17 cellular contexts compared by ENCODE assay signal in genomic region chr5:81505672-81506071, GRCh38.
DNase-seq lines count a peak whose midpoint lies in the region; ATAC-seq, FAIRE-seq and TF ChIP-seq lines count a peak whose summit lies in the region.
"Had no signal": no experiment of that assay in that cellular context is flagged by ENCODE, and none has a peak within 500 bp of the region (broad histone marks: within the 10 kb centered on the region; RNA-seq: fewer than 3 reads in every experiment).

No MANE protein-coding gene starts in this region.

- H3K9me3 ChIP-seq in prostate gland: no peaks in the 10 kb centered on the region
- H3K9me3 ChIP-seq: HAP-1 had no signal

- TF ChIP-seq CTCF in osteocyte (IDR thresholded peaks at IDR 0.05) (no peak), prostate gland (IDR thresholded peaks at IDR 0.05) (no peak)

- peaks cover 2% of the 10 kb centered on the region for H3K4me1 Mint-ChIP-seq in osteocyte (ENCODE audit: unreplicated experiment)
- H3K4me1 Mint-ChIP-seq: memory B cell; stimulated activated memory B cell treated with anti-CD40 and anti-IgM and Interleukin-4, amounts not matched to agents 10 μg/mL and 1 μg/mL and 100 μg/mL, for 72 hours had no signal

- 60% methylated on average over 1 of the region's 1 CpG for WGBS in prostate gland

- H3K4me1 ChIP-seq in prostate gland (replicated peaks): no peaks in the 10 kb centered on the region
- H3K4me1 ChIP-seq: HAP-1 had no signal

- no peaks in the 10 kb centered on the region for H3K36me3 ChIP-seq in prostate gland
- H3K36me3 ChIP-seq: HAP-1 had no signal

- no peak for TF ChIP-seq POLR2A in prostate gland (IDR thresholded peaks at IDR 0.05)

- H3K36me3 Mint-ChIP-seq in osteocyte (ENCODE audit: unreplicated experiment): peaks cover 15% of the 10 kb centered on the region
- H3K36me3 Mint-ChIP-seq: activated CD4-positive, alpha-beta memory T cell treated with anti-CD3 and anti-CD28 coated beads for 36 hours had no signal

- H3K27me3 ChIP-seq in prostate gland (replicated peaks; ENCODE audit: insufficient read depth): no peaks in the 10 kb centered on the region
- H3K27me3 ChIP-seq: neural progenitor cell had no signal

- intact Hi-C loops in prostate gland (cut with DNase I): loop anchor here (2.0 to 5.0 kb wide), 5 partner anchors 79 to 659 kb away; partner anchors contain the start of genes ATG10 and SSBP2

- H3K4me3 Mint-ChIP-seq in osteocyte (ENCODE audit: unreplicated experiment): no peak overlapping the region
- H3K4me3 Mint-ChIP-seq: activated CD4-positive, alpha-beta memory T cell treated with anti-CD3 and anti-CD28 coated beads for 36 hours; CD8-positive, alpha-beta T cell; memory B cell; neural progenitor cell; stimulated activated memory B cell treated with anti-CD40 and anti-IgM and Interleukin-4, amounts not matched to agents 10 μg/mL and 1 μg/mL and 100 μg/mL, for 72 hours had no signal

- peak overlapping the region; percentile 44 for H3K27ac Mint-ChIP-seq in osteocyte (ENCODE audit: unreplicated experiment)
- H3K27ac Mint-ChIP-seq: activated CD4-positive, alpha-beta memory T cell treated with anti-CD3 and anti-CD28 coated beads for 36 hours; CD8-positive, alpha-beta T cell; neural progenitor cell; stimulated activated memory B cell treated with anti-CD40 and anti-IgM and Interleukin-4, amounts not matched to agents 10 μg/mL and 1 μg/mL and 100 μg/mL, for 72 hours had no signal

- peaks cover 10% of the 10 kb centered on the region for H3K9me3 Mint-ChIP-seq in osteocyte (ENCODE audit: unreplicated experiment)
- H3K9me3 Mint-ChIP-seq: CD8-positive, alpha-beta T cell; memory B cell; stimulated activated memory B cell treated with anti-CD40 and anti-IgM and Interleukin-4, amounts not matched to agents 10 μg/mL and 1 μg/mL and 100 μg/mL, for 72 hours had no signal

- no peaks in the 10 kb centered on the region for H3K27me3 Mint-ChIP-seq in osteocyte (ENCODE audit: unreplicated experiment)
- H3K27me3 Mint-ChIP-seq: activated CD4-positive, alpha-beta memory T cell treated with anti-CD3 and anti-CD28 coated beads for 36 hours; memory B cell; stimulated activated memory B cell treated with anti-CD40 and anti-IgM and Interleukin-4, amounts not matched to agents 10 μg/mL and 1 μg/mL and 100 μg/mL, for 72 hours had no signal

- no peak overlapping the region for H3K27ac ChIP-seq in prostate gland
- H3K27ac ChIP-seq: neural progenitor cell had no signal

- no peak overlapping the region for H3K4me3 ChIP-seq in prostate gland
- H3K4me3 ChIP-seq: HAP-1, neural progenitor cell had no signal

- DNase-seq in RPMI7951 (ENCODE audit: low read depth) (peak; percentile 13), globus pallidus (ENCODE audit: low spot score) (peak; percentile 30), osteocyte (ENCODE audit: extremely low spot score, unreplicated experiment) (no peak), prostate gland (ENCODE audit: low spot score) (no peak), DMS79 (lab: John Stamatoyannopoulos, UW) (no peak), RPMI8226 (no peak)
- DNase-seq: activated CD4-positive, alpha-beta memory T cell treated with anti-CD3 and anti-CD28 coated beads for 36 hours; CD8-positive, alpha-beta T cell; cerebellar nuclear complex; NCI-H1694; NCI-H446 treated with DMSO at 0.1 percent for 48 hours had no signal

- FAIRE-seq in A204.1 (lab: Jason Lieb, UNC): peak; percentile 89

- ATAC-seq in GM21367 (IDR thresholded peaks at IDR 0.05; ENCODE audit: unreplicated experiment): no peak
- ATAC-seq: CD8-positive, alpha-beta T cell; stimulated activated memory B cell treated with anti-CD40 and anti-IgM and Interleukin-4, amounts not matched to agents 10 μg/mL and 1 μg/mL and 100 μg/mL, for 72 hours had no signal

Comparison
In these comparisons a context has a peak if more than half of its experiments do, and no peak if none do; other contexts are left out.
1. DNase-seq: peak in RPMI7951 (single experiment) and globus pallidus (single experiment); none in osteocyte (single experiment), prostate gland (single experiment), DMS79 (single experiment) and RPMI8226 (single experiment).